In genomic region chr2:24843461-24843860, GRCh38 we compare ENCODE assay signal across 23 cellular contexts.
"Had no signal": no experiment of that assay in that cellular context is flagged by ENCODE, and none has a peak within 500 bp of the region (broad histone marks: within the 10 kb centered on the region; RNA-seq: fewer than 3 reads in every experiment).

No MANE protein-coding gene starts in this region.

- H3K4me1 ChIP-seq: SJCRH30 had no signal

- H3K4me1 Mint-ChIP-seq: IgD-negative memory B cell had no signal

- H3K4me3 Mint-ChIP-seq: IgD-negative memory B cell had no signal

- H3K27ac ChIP-seq: RWPE1, SJCRH30 had no signal

- H3K4me3 ChIP-seq: SJCRH30 had no signal

- ATAC-seq: Panc1, PC-3, SK-N-SH treated with all-trans-retinoic acid at 6 μM for 48 hours had no signal

- H3K27me3 ChIP-seq: SJCRH30 had no signal

- DNase-seq: KBM-7, MV-4-11, NCI-H1048, NCI-H1105, NCI-H1417, NCI-H1436 treated with DMSO at 0.1 percent for 48 hours, NCI-H1694 treated with DMSO at 0.1 percent for 48 hours, NCI-H1930, NCI-H2081, NCI-H2107, NCI-H226, NCI-H446, NCI-H510A, NCI-H524 treated with DMSO at 0.1 percent for 48 hours, NCI-H69, NCI-H774, PC-3, SHP77 treated with DMSO at 0.1 percent for 48 hours, SJCRH30 had no signal

- H3K27me3 Mint-ChIP-seq: IgD-negative memory B cell had no signal
